9 cellular contexts compared by ENCODE assay signal in genomic region chr7:155296006-155296787, GRCh38.
DNase-seq lines count a peak whose midpoint lies in the region; TF ChIP-seq lines count a peak whose summit lies in the region.
"Had no signal": no experiment of that assay in that cellular context is flagged by ENCODE, and none has a peak within 500 bp of the region (broad histone marks: within the 10 kb centered on the region; RNA-seq: fewer than 3 reads in every experiment).

No MANE protein-coding gene starts in this region.

- peaks cover 21% of the 10 kb centered on the region for H3K4me1 ChIP-seq in adipocyte (ENCODE audit: control insufficient read depth, insufficient read depth, low read length)
- peaks cover 0 to 27% (median 20%) of the 10 kb centered on the region in 4 donors for H3K4me1 ChIP-seq in tibial artery

- H3K4me3 ChIP-seq in adipocyte (ENCODE audit: low read length) (peak overlapping the region; percentile 81), tibial artery (peak overlapping the region; percentile 89 to 98)

- H3K27me3 ChIP-seq in adipocyte (replicated peaks; ENCODE audit: control insufficient read depth, insufficient read depth, low read length) (no peaks in the 10 kb centered on the region), tibial artery (no peaks in the 10 kb centered on the region)

- no peak for DNase-seq in activated naive CD4-positive, alpha-beta T cell (lab: John Stamatoyannopoulos, UW)
- no peak for DNase-seq in adipocyte (ENCODE audit: low read depth)
- DNase-seq in left kidney (ENCODE audit: low read depth, low spot score): peak; percentile 15
- DNase-seq in tibial artery: no peak
- no peak for DNase-seq in NCI-H2107 treated with DMSO at 0.1 percent for 48 hours (lab: John Stamatoyannopoulos, UW; ENCODE audit: unreplicated experiment)
- DNase-seq in dedifferentiated amniotic fluid mesenchymal stem cell (ENCODE audit: extremely low spot score): no peak
- no peak for DNase-seq in germinal center (ENCODE audit: low spot score)
- DNase-seq: NCI-H187 had no signal

- H3K27me3 Mint-ChIP-seq in activated naive CD4-positive, alpha-beta T cell treated with anti-CD3 and anti-CD28 coated beads, Interleukin-2, amount 50 U/mL, for 24 hours: no peaks in the 10 kb centered on the region

- peak overlapping the region; percentile 84 to 92 for H3K27ac ChIP-seq in tibial artery

- no peaks in the 10 kb centered on the region for H3K9me3 ChIP-seq in adipocyte (ENCODE audit: control insufficient read depth, low read length)
- no peaks in the 10 kb centered on the region for H3K9me3 ChIP-seq in tibial artery

- H3K9me3 Mint-ChIP-seq in activated naive CD4-positive, alpha-beta T cell treated with anti-CD3 and anti-CD28 coated beads, Interleukin-2, amount 50 U/mL, for 24 hours: no peaks in the 10 kb centered on the region

- peak overlapping the region; percentile 85 for H3K27ac Mint-ChIP-seq in activated naive CD4-positive, alpha-beta T cell treated with anti-CD3 and anti-CD28 coated beads, Interleukin-2, amount 50 U/mL, for 24 hours

- H3K4me1 Mint-ChIP-seq in activated naive CD4-positive, alpha-beta T cell treated with anti-CD3 and anti-CD28 coated beads, Interleukin-2, amount 50 U/mL, for 24 hours: peaks cover 28% of the 10 kb centered on the region

- peak overlapping the region; percentile 92 for H3K9ac ChIP-seq in adipocyte (ENCODE audit: low read length)

- no peak for TF ChIP-seq CTCF in tibial artery (IDR thresholded peaks at IDR 0.05)

- peaks cover 6% of the 10 kb centered on the region for H3K36me3 Mint-ChIP-seq in activated naive CD4-positive, alpha-beta T cell treated with anti-CD3 and anti-CD28 coated beads, Interleukin-2, amount 50 U/mL, for 24 hours

- peak overlapping the region; percentile 84 for H3K4me3 Mint-ChIP-seq in activated naive CD4-positive, alpha-beta T cell treated with anti-CD3 and anti-CD28 coated beads, Interleukin-2, amount 50 U/mL, for 24 hours

- H3K36me3 ChIP-seq in adipocyte (ENCODE audit: control insufficient read depth, insufficient read depth, low read length, severe bottlenecking) (peaks cover 9% of the 10 kb centered on the region), tibial artery (no peaks in the 10 kb centered on the region)

- intact Hi-C loops in tibial artery (cut with DNase I; ENCODE audit: low total_unique reads): loop anchor here (5.0 to 10.0 kb wide), 2 partner anchors 101 to 294 kb away; partner anchors contain the start of gene PAXIP1
